Comparison of ENCODE assay signal across 12 cellular contexts in the genomic region with DNA sequence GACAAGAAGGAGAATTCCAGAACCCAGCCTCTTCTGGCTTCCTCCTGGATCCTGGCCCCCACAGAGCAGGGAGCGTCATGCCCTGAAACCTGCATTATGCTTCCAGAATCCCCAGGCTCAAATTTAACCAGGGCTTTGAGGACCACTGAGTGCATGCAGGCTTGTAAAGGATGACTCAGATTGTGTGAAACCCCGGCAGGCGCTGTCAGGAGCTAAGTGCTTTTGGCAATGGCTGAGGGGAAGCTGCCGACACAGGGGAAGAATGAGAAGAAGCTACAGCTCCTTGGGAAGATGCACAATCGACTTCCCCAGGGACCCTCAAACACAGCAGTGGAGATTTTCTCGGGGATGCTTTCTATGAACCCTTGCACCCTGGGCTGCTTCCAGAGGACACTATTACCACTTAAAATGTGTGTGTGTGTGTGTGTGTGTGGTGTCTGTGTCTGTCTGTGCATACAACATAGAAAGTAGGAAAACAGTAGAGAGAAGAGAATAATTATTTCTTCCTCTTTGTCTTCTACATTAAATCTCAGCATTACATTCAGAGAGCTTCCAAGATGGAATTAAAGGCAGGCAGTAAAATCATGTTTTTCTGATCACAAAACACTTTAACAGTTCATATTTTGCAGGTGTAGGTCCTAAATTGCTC.
DNase-seq lines count a peak whose midpoint lies in the region; ATAC-seq and TF ChIP-seq lines count a peak whose summit lies in the region.
"Had no signal": no experiment of that assay in that cellular context is flagged by ENCODE, and none has a peak within 500 bp of the region (broad histone marks: within the 10 kb centered on the region; RNA-seq: fewer than 3 reads in every experiment).

No MANE protein-coding gene starts in this region.

- BruUV-seq in MCF 10A (replicated peaks; lab: Mats Ljungman, UMichigan) = no TSS peak

- H3K36me3 ChIP-seq in muscle layer of colon (ENCODE audit: insufficient read depth, low read length) = no peaks in the 10 kb centered on the region
- H3K36me3 ChIP-seq: heart right ventricle had no signal

- no peak overlapping the region for H3K27ac Mint-ChIP-seq in MCF 10A (ENCODE audit: low read depth, unreplicated experiment)
- H3K27ac Mint-ChIP-seq: activated T-helper 17 cell treated with anti-CD3 and anti-CD28 coated beads, Interleukin-2, amount 50 U/mL, for 72 hours had no signal

- CTCF ChIA-PET in MCF 10A (lab: Yijun Ruan, JAX) = interaction anchor here (0.6 to 1.1 kb wide), 5 partner anchors 14 to 1055 kb away, joined by 3 to 4 read pairs (median 3); no protein-coding TSS in a partner anchor

- H3K27me3 Mint-ChIP-seq in MCF 10A (ENCODE audit: insufficient read depth, unreplicated experiment) = no peaks in the 10 kb centered on the region

- in situ Hi-C loops in KBM-7 (cut with MboI; ENCODE audit: low pct_unique_long_range_greater_than_20kb, low sequenced_read_pairs) = no loop called here

- peaks cover 32% of the 10 kb centered on the region for H3K4me1 Mint-ChIP-seq in MCF 10A (ENCODE audit: insufficient read depth, unreplicated experiment)

- peaks cover 21% of the 10 kb centered on the region for H3K4me1 ChIP-seq in muscle layer of colon (ENCODE audit: insufficient read depth, low read length)

- H3K27ac ChIP-seq in muscle layer of colon (ENCODE audit: low read depth, low read length) = peak overlapping the region; percentile 28

- ATAC-seq in GM19467 (IDR thresholded peaks at IDR 0.05; ENCODE audit: unreplicated experiment) (no peak), HG03108 (IDR thresholded peaks at IDR 0.05; ENCODE audit: unreplicated experiment) (no peak)
- ATAC-seq: activated T-helper 17 cell treated with anti-CD3 and anti-CD28 coated beads, Interleukin-2, amount 50 U/mL, for 72 hours had no signal

- DNase-seq in AG10803 (ENCODE audit: low read depth) (peak; percentile 97), KBM-7 (peak; percentile 44), MCF 10A (ENCODE audit: unreplicated experiment) (peak; percentile 72), GM10266 (ENCODE audit: extremely low spot score) (no peak)
- no peak for DNase-seq in effector CD4-positive, alpha-beta T cell
- DNase-seq: small intestine, SW 1271 had no signal

- peak overlapping the region; percentile 19 for H3K4me3 Mint-ChIP-seq in MCF 10A (ENCODE audit: unreplicated experiment)
- H3K4me3 Mint-ChIP-seq: activated T-helper 17 cell treated with anti-CD3 and anti-CD28 coated beads, Interleukin-2, amount 50 U/mL, for 72 hours had no signal

- intact Hi-C loops in MCF 10A (cut with micrococcal nuclease) = no loop called here

- H3K9me3 Mint-ChIP-seq in MCF 10A (ENCODE audit: unreplicated experiment) = no peaks in the 10 kb centered on the region
- H3K9me3 Mint-ChIP-seq: activated T-helper 17 cell treated with anti-CD3 and anti-CD28 coated beads, Interleukin-2, amount 50 U/mL, for 72 hours had no signal

- POLR2A ChIA-PET in MCF 10A (lab: Yijun Ruan, JAX) = interaction anchor here (1.4 kb wide), 1 partner anchor 17 kb away, joined by 4 read pairs; no protein-coding TSS in a partner anchor

- H3K4me3 ChIP-seq in AG10803 (ENCODE audit: low read length) (peak overlapping the region; percentile 40), muscle layer of colon (ENCODE audit: low read depth in 1 of 2, low read length in 2 of 2) (peak overlapping the region in 1 of 2 donors; percentile 12)
- H3K4me3 ChIP-seq: heart right ventricle had no signal

- TF ChIP-seq CTCF in AG10803 (conservative IDR thresholded peaks at IDR 0.05; ENCODE audit: low read length) (no peak), MCF 10A (IDR thresholded peaks at IDR 0.05; ENCODE audit: unreplicated experiment) (no peak), GM10266 (IDR thresholded peaks at IDR 0.05; ENCODE audit: control insufficient read depth, insufficient read depth, low read depth, missing control alignments) (no peak)

- no peaks in the 10 kb centered on the region for H3K9me3 ChIP-seq in muscle layer of colon (ENCODE audit: low read length)
- H3K9me3 ChIP-seq: heart right ventricle had no signal

- no peaks in the 10 kb centered on the region for H3K36me3 Mint-ChIP-seq in MCF 10A (ENCODE audit: insufficient read depth, unreplicated experiment)

- no peak overlapping the region for H3K9ac ChIP-seq in muscle layer of colon (ENCODE audit: low read length)

- H3K27me3 ChIP-seq in muscle layer of colon (ENCODE audit: control insufficient read depth in 1 of 2, insufficient read depth in 2 of 2, low read length in 2 of 2) = no peaks in the 10 kb centered on the region

Comparison
In these comparisons a context has a peak if more than half of its experiments do, and no peak if none do; other contexts are left out.
1. DNase-seq: peak in AG10803 (single experiment), KBM-7 (single experiment) and MCF 10A (single experiment); none in effector CD4-positive, alpha-beta T cell (single experiment) and GM10266 (single experiment).